12 cellular contexts compared by ENCODE assay signal in the genomic region with DNA sequence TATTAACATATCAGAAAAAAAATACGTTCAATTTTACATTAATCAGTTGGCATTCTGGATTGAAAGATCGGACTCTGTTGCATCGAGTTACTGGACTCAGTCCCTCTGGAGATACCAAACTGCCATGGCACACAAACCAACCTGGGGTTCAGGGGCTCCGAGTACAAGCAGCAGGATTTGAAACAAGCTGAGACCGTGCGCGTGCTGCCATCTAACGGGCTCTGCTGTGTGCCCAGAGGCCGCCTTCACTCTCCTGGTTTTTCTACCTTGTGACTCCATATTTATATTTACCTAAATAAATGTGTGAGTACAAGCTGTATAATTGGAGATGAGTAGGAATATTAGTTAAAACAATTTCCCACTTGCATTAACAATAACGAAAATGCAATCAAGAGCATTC. TPM values are rescaled to one million over a fixed set of nuclear protein-coding genes. Genes with fewer than 3 reads are reported as not detected.
A peak's percentile ranks its signal among the peaks of the same experiment; 100 is the strongest.
DNase-seq lines count a peak whose midpoint lies in the region; ATAC-seq and TF ChIP-seq lines count a peak whose summit lies in the region.
"Had no signal": no experiment of that assay in that cellular context is flagged by ENCODE, and none has a peak within 500 bp of the region (broad histone marks: within the 10 kb centered on the region; RNA-seq: fewer than 3 reads in every experiment).

No MANE protein-coding gene starts in this region.

- CTCF ChIA-PET in MCF 10A (lab: Yijun Ruan, JAX) (interaction anchor here (0.6 to 3.9 kb wide), 36 partner anchors 9 to 1543 kb away, joined by 3 to 29 read pairs (median 4); no protein-coding TSS in a partner anchor), PC-9 (lab: Charles Lee) (interaction anchor here (0.5 to 2.1 kb wide), 6 partner anchors 18 to 456 kb away, joined by 3 to 11 read pairs (median 4); no protein-coding TSS in a partner anchor)

- intact Hi-C loops in MCF 10A (cut with micrococcal nuclease): loop anchor here (1.0 to 5.0 kb wide), 4 partner anchors 366 to 1543 kb away; no protein-coding TSS in a partner anchor
- intact Hi-C loops in breast epithelium (cut with DNase I; ENCODE audit: low total_unique reads): no loop called here
- intact Hi-C loops in PC-9 (cut with micrococcal nuclease; ENCODE audit: unreplicated experiment): loop anchor here (1.0 to 10.0 kb wide), 8 partner anchors 329 to 1371 kb away; no protein-coding TSS in a partner anchor

- H3K36me3 ChIP-seq in breast epithelium: no peaks in the 10 kb centered on the region
- H3K36me3 ChIP-seq in PC-9 (ENCODE audit: low read depth): no peaks in the 10 kb centered on the region
- H3K36me3 ChIP-seq: SJSA1 had no signal

- no peaks in the 10 kb centered on the region for H3K4me1 Mint-ChIP-seq in MCF 10A (ENCODE audit: insufficient read depth, unreplicated experiment)
- H3K4me1 Mint-ChIP-seq: stimulated activated naive B cell treated with anti-CD40 and anti-IgM and Interleukin-4, amounts not matched to agents 10 μg/mL and 1 μg/mL and 100 μg/mL, for 72 hours had no signal

- no peak overlapping the region for H3K27ac ChIP-seq in breast epithelium
- no peak overlapping the region for H3K27ac ChIP-seq in PC-9
- H3K27ac ChIP-seq: SJSA1 had no signal

- H3K4me3 Mint-ChIP-seq in MCF 10A (ENCODE audit: unreplicated experiment): no peak overlapping the region
- H3K4me3 Mint-ChIP-seq: stimulated activated naive B cell treated with anti-CD40 and anti-IgM and Interleukin-4, amounts not matched to agents 10 μg/mL and 1 μg/mL and 100 μg/mL, for 72 hours had no signal

- H3K27me3 Mint-ChIP-seq in MCF 10A (ENCODE audit: insufficient read depth, unreplicated experiment): peaks cover 82% of the 10 kb centered on the region

- TF ChIP-seq CTCF in MCF 10A (IDR thresholded peaks at IDR 0.05; ENCODE audit: unreplicated experiment) (peak; percentile 18), breast epithelium (IDR thresholded peaks at IDR 0.05) (no peak), PC-9 (conservative IDR thresholded peaks at IDR 0.05) (no peak)

- H3K4me3 ChIP-seq in breast epithelium (no peak overlapping the region), PC-9 (peak overlapping the region; percentile 31; the same call in 1 of the 2 replicates)
- H3K4me3 ChIP-seq: SJSA1 had no signal

- peak overlapping the region; percentile 64 for H2AFZ ChIP-seq in PC-9

- H3K27ac Mint-ChIP-seq in MCF 10A (ENCODE audit: low read depth, unreplicated experiment): no peak overlapping the region
- H3K27ac Mint-ChIP-seq: stimulated activated naive B cell treated with anti-CD40 and anti-IgM and Interleukin-4, amounts not matched to agents 10 μg/mL and 1 μg/mL and 100 μg/mL, for 72 hours had no signal

- H3K4me2 ChIP-seq in PC-9: peak overlapping the region; percentile 77

- H3K4me1 ChIP-seq in breast epithelium: no peaks in the 10 kb centered on the region
- H3K4me1 ChIP-seq in PC-9 (replicated peaks; ENCODE audit: insufficient read depth): peaks cover 8% of the 10 kb centered on the region; the same call in 1 of the 2 replicates
- H3K4me1 ChIP-seq: Caco-2, SJSA1 had no signal

- no peaks in the 10 kb centered on the region for H3K9me3 Mint-ChIP-seq in MCF 10A (ENCODE audit: unreplicated experiment)
- H3K9me3 Mint-ChIP-seq: stimulated activated naive B cell treated with anti-CD40 and anti-IgM and Interleukin-4, amounts not matched to agents 10 μg/mL and 1 μg/mL and 100 μg/mL, for 72 hours had no signal

- no peaks in the 10 kb centered on the region for H3K9me3 ChIP-seq in breast epithelium
- no peaks in the 10 kb centered on the region for H3K9me3 ChIP-seq in PC-9 (ENCODE audit: insufficient read depth, low read depth)
- H3K9me3 ChIP-seq: Caco-2, SJSA1 had no signal

- no peaks in the 10 kb centered on the region for H3K79me2 ChIP-seq in PC-9 (ENCODE audit: low read depth)

- TF ChIP-seq POLR2A in breast epithelium (IDR thresholded peaks at IDR 0.05): no peak

- H3K9me2 ChIP-seq in PC-9 (ENCODE audit: insufficient read depth): 0 out of 2 replicates have a peak, but pooled peaks cover 3% of the 10 kb centered on the region

- H4K20me1 ChIP-seq in PC-9 (ENCODE audit: insufficient read depth): no peaks in the 10 kb centered on the region

- H3K36me3 Mint-ChIP-seq in MCF 10A (ENCODE audit: insufficient read depth, unreplicated experiment): no peaks in the 10 kb centered on the region
- H3K36me3 Mint-ChIP-seq: stimulated activated naive B cell treated with anti-CD40 and anti-IgM and Interleukin-4, amounts not matched to agents 10 μg/mL and 1 μg/mL and 100 μg/mL, for 72 hours had no signal

- BruUV-seq in MCF 10A (replicated peaks; lab: Mats Ljungman, UMichigan) (no TSS peak), PC-9 (replicated peaks; lab: Mats Ljungman, UMichigan) (no TSS peak)

- ATAC-seq in HG02623 (IDR thresholded peaks at IDR 0.05; ENCODE audit: unreplicated experiment) (no peak), GM21515 (IDR thresholded peaks at IDR 0.05; ENCODE audit: unreplicated experiment) (no peak)
- ATAC-seq: right cardiac atrium had no signal

- peak; percentile 45 for DNase-seq in MCF 10A (ENCODE audit: unreplicated experiment)
- no peak for DNase-seq in breast epithelium (ENCODE audit: low spot score in 2 of 2)
- DNase-seq in PC-9: peak in 1 of 2 experiments; percentile 63
- peak; percentile 4 for DNase-seq in fibroblast of gingiva (ENCODE audit: low read depth)
- DNase-seq in stimulated activated naive CD4-positive, alpha-beta T cell (lab: John Stamatoyannopoulos, UW): no peak
- DNase-seq in NCI-H187 treated with DMSO at 0.1 percent for 48 hours (lab: John Stamatoyannopoulos, UW): no peak
- DNase-seq: right cardiac atrium; stimulated activated naive B cell treated with anti-CD40 and anti-IgM and Interleukin-4, amounts not matched to agents 10 μg/mL and 1 μg/mL and 100 μg/mL, for 72 hours had no signal

- H3F3A ChIP-seq in PC-9 (ENCODE audit: insufficient read depth, low read depth): no peaks in the 10 kb centered on the region

- no peaks in the 10 kb centered on the region for H3K27me3 ChIP-seq in breast epithelium
- H3K27me3 ChIP-seq in PC-9 (ENCODE audit: insufficient read depth, low read depth): no peaks in the 10 kb centered on the region
- H3K27me3 ChIP-seq: SJSA1 had no signal

- POLR2A ChIA-PET in MCF 10A (lab: Yijun Ruan, JAX) (no interaction called here), PC-9 (lab: Charles Lee; ENCODE audit: unreplicated experiment) (interaction anchor here (0.7 kb wide), 1 partner anchor 1829 kb away, joined by 4 read pairs; no protein-coding TSS in a partner anchor)

RNA-seq across cellular contexts. Expression of a gene that starts 48.2 kb away (rescaled TPM):
- total RNA-seq in MCF 10A (2022): 731 and 810 TPM in 2 replicates
- total RNA-seq in breast epithelium: 100 to 1,000 TPM; 364 to 729 (median 628) TPM
- total RNA-seq in PC-9 (2021): 653 and 753 TPM in 2 replicates

Comparison
In these comparisons a context has a peak if more than half of its experiments do, and no peak if none do; other contexts are left out.
1. DNase-seq: peak in MCF 10A (single experiment) and fibroblast of gingiva (single experiment); none in breast epithelium (0 of 2), stimulated activated naive CD4-positive, alpha-beta T cell (0 of 6) and NCI-H187 treated with DMSO at 0.1 percent for 48 hours (single experiment).